ENCODE assay signal across 1 cellular context in the genomic region with DNA sequence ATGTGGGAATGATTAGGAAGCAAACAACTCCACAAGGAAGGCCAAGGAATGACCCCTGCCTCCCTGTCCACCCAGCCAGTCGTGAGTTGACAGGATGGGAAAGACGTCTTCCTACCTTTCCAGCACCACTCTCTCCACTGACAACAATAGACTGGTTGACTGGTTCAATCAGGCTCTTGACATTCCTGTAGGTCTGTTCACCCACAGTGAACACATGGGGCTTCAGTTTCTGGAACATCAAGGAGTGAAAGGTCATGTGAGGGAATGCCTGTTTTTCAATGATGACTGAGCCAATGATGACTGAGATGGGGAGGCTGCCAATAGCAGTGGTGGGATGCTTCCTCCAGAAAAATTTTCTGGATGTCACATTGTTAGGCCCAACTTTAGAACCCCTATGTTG.
TF ChIP-seq lines count a peak whose summit lies in the region.

No MANE protein-coding gene starts in this region.

TF ChIP-seq in GM23338, 12 proteins besides CTCF, POLR2A, EP300 and RAD21 (continued from another document):
- TF ChIP-seq ZNF462 (CRISPR knock-in tag; IDR thresholded peaks at IDR 0.05) = no peak
TF ChIP-seq in GM23338: peak in this region for 0.
